Comparison of ENCODE assay signal across 14 cellular contexts in the genomic region with DNA sequence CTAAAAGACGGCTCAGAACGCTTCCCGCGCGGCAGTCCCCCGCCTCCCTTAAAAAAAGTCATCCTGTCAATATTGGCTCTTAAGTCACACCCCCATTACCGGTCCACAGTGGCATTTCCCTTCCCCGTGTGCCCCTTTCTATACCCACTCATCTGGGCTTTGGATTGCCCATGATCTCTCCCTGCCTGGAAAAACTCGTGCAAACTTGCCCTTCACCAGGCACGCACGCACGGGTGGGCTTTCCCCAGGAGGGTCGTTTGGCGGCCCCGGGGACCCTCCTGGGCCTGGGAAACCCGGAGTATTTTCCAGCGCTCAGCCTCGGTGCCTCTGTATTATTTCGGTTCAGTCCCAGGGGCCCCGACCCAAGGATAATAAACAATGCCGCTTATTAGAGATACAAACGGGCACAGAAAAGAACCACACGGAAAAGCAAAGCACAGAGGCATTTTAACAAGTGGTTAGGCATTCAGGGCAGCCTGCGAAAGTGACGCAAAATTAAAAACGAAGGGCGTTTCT. TPM values are rescaled to one million over a fixed set of nuclear protein-coding genes. Genes with fewer than 3 reads are reported as not detected.
A peak's percentile ranks its signal among the peaks of the same experiment; 100 is the strongest.
DNase-seq lines count a peak whose midpoint lies in the region; ATAC-seq, FAIRE-seq and TF ChIP-seq lines count a peak whose summit lies in the region.
"Had no signal": no experiment of that assay in that cellular context is flagged by ENCODE, and none has a peak within 500 bp of the region (broad histone marks: within the 10 kb centered on the region; RNA-seq: fewer than 3 reads in every experiment).

No MANE protein-coding gene starts in this region.

- dilution Hi-C loops in mammary epithelial cell (cut with HindIII; ENCODE audit: low sequenced_read_pairs): no loop called here

- H3K4ac ChIP-seq in H9 (ENCODE audit: low read depth, low read length): no peak overlapping the region

- no peaks in the 10 kb centered on the region for H4K20me1 ChIP-seq in H9 (ENCODE audit: control insufficient read depth, insufficient read depth, insufficient read length)
- H4K20me1 ChIP-seq in mammary epithelial cell (ENCODE audit: insufficient read depth, low read length): no peaks in the 10 kb centered on the region

- no peaks in the 10 kb centered on the region for H3K79me1 ChIP-seq in H9 (ENCODE audit: insufficient read depth, low read depth, low read length, poor library complexity, severe bottlenecking)

- CTCF ChIA-PET in mammary epithelial cell (lab: Charles Lee; ENCODE audit: low non-redundant PET): interaction anchor here (0.8 kb wide), 1 partner anchor 234 kb away, joined by 6 read pairs; no protein-coding TSS in a partner anchor
- CTCF ChIA-PET in A673 (lab: Charles Lee): no interaction called here
- CTCF ChIA-PET in Caco-2 (lab: Charles Lee): no interaction called here

- H2BK5ac ChIP-seq in H9 (ENCODE audit: insufficient read length, low read length): no peak overlapping the region

- H4K91ac ChIP-seq in H9 (ENCODE audit: insufficient read length, low read depth, low read length): no peak overlapping the region

- H2BK120ac ChIP-seq in H9 (ENCODE audit: low read depth, low read length, poor library complexity, severe bottlenecking): no peak overlapping the region

- no peak overlapping the region for H3K14ac ChIP-seq in H9 (ENCODE audit: insufficient read depth, low read length)

- no peak overlapping the region for H4K5ac ChIP-seq in H9 (ENCODE audit: insufficient read length, low read depth, low read length)

- no peak overlapping the region for H3K27ac Mint-ChIP-seq in H9
- H3K27ac Mint-ChIP-seq in Caco-2 (ENCODE audit: unreplicated experiment): no peak overlapping the region

- no TSS peak for BruUV-seq in mammary epithelial cell (replicated peaks; lab: Mats Ljungman, UMichigan)
- no TSS peak for BruUV-seq in A673 (replicated peaks; lab: Mats Ljungman, UMichigan)
- BruUV-seq in Caco-2 (replicated peaks; lab: Mats Ljungman, UMichigan): no TSS peak

- POLR2A ChIA-PET in A673 (lab: Charles Lee; ENCODE audit: low non-redundant PET): no interaction called here
- POLR2A ChIA-PET in Caco-2 (lab: Charles Lee): no interaction called here

- DNase-seq in H9 (no peak), mammary epithelial cell (no peak), A673 (ENCODE audit: low spot score) (no peak), RCC 7860 (ENCODE audit: low spot score) (no peak), Caco-2 (no peak)
- DNase-seq: activated CD4-positive, CD25-positive, alpha-beta regulatory T cell; CD4-positive, CD25-positive, alpha-beta regulatory T cell; hippocampal formation; naive thymus-derived CD4-positive, alpha-beta T cell; NCI-H510A treated with DMSO at 0.1 percent for 48 hours had no signal

- H3T11ph ChIP-seq in H9 (ENCODE audit: low read length): no peak overlapping the region

- no peak overlapping the region for H2BK12ac ChIP-seq in H9 (ENCODE audit: insufficient read length, low read depth, low read length)

- H4K8ac ChIP-seq in H9 (replicated peaks; ENCODE audit: insufficient read length, low read depth, low read length): no peak overlapping the region

- no peaks in the 10 kb centered on the region for H3K9me3 Mint-ChIP-seq in H9
- H3K9me3 Mint-ChIP-seq in Caco-2 (ENCODE audit: unreplicated experiment): no peaks in the 10 kb centered on the region
- H3K9me3 Mint-ChIP-seq: stimulated activated naive CD8-positive, alpha-beta T cell treated with anti-CD3 and anti-CD28 coated beads, Interleukin-15, Interleukin-2, amounts not matched to agents 100 ng/mL and 50 ng/mL, for 24 hours had no signal

- H3K23me2 ChIP-seq in H9 (ENCODE audit: insufficient read length, low read depth, low read length, poor library complexity, severe bottlenecking): peaks cover 51% of the 10 kb centered on the region

- H2AK5ac ChIP-seq in H9 (ENCODE audit: insufficient read length, low read length): no peak overlapping the region

- H3K9me3 ChIP-seq in H9 (ENCODE audit: control insufficient read depth, low read depth, low read length) (no peaks in the 10 kb centered on the region), mammary epithelial cell (replicated peaks; ENCODE audit: insufficient read depth, low read length) (no peaks in the 10 kb centered on the region), iPS-18c (ENCODE audit: control insufficient read depth, insufficient read depth, low read length) (no peaks in the 10 kb centered on the region), skeletal muscle tissue (ENCODE audit: control insufficient read depth in 3 of 3, low read length in 3 of 3) (no peaks in the 10 kb centered on the region), A673 (ENCODE audit: low read depth, low read length, poor library complexity, severe bottlenecking) (no peaks in the 10 kb centered on the region), Caco-2 (no peaks in the 10 kb centered on the region)

- ATAC-seq in GM19467 (IDR thresholded peaks at IDR 0.05; ENCODE audit: unreplicated experiment): no peak
- ATAC-seq: naive thymus-derived CD4-positive, alpha-beta T cell had no signal

- H3K4me2 ChIP-seq in H9 (ENCODE audit: insufficient read depth, insufficient read length, low read length) (peak overlapping the region; percentile 53), mammary epithelial cell (ENCODE audit: insufficient read depth, low read depth, low read length) (peak overlapping the region; percentile 97)

- FAIRE-seq in RCC 7860 (lab: Jason Lieb, UNC): no peak

- H3K36me3 Mint-ChIP-seq in H9 (ENCODE audit: insufficient read depth in 1 of 3, low read depth in 3 of 3) (no peaks in the 10 kb centered on the region), Caco-2 (ENCODE audit: insufficient read depth, unreplicated experiment) (no peaks in the 10 kb centered on the region)
- H3K36me3 Mint-ChIP-seq: CD4-positive, CD25-positive, alpha-beta regulatory T cell; naive thymus-derived CD4-positive, alpha-beta T cell had no signal

- H3K36me3 ChIP-seq in mammary epithelial cell (ENCODE audit: insufficient read depth, low read length): no peaks in the 10 kb centered on the region
- no peaks in the 10 kb centered on the region for H3K36me3 ChIP-seq in skeletal muscle tissue (ENCODE audit: control insufficient read depth in 3 of 3, insufficient read depth in 3 of 3, low read length in 3 of 3)
- no peaks in the 10 kb centered on the region for H3K36me3 ChIP-seq in A673 (ENCODE audit: insufficient read depth, low read length, poor library complexity, severe bottlenecking)
- H3K36me3 ChIP-seq in Caco-2 (ENCODE audit: control insufficient read depth, insufficient read depth, low read length): no peaks in the 10 kb centered on the region

- H3K4me3 ChIP-seq in mammary epithelial cell (replicated peaks in 1 of 3; ENCODE audit: insufficient read depth in 1 of 3, low read depth in 2 of 3, low read length in 3 of 3) (peak overlapping the region; percentile 0 to 52 (median 46)), iPS-18c (ENCODE audit: insufficient read depth, low read depth, low read length) (peak overlapping the region; percentile 69), skeletal muscle tissue (ENCODE audit: low read length in 3 of 3) (peak overlapping the region; percentile 44 to 83 (median 83)), A673 (ENCODE audit: low read depth, low read length, poor library complexity, severe bottlenecking) (no peak overlapping the region), Caco-2 (ENCODE audit: low read depth, low read length) (no peak overlapping the region)

- H3K4me3 Mint-ChIP-seq in H9 (no peak overlapping the region), Caco-2 (ENCODE audit: unreplicated experiment) (no peak overlapping the region)
- H3K4me3 Mint-ChIP-seq: CD4-positive, CD25-positive, alpha-beta regulatory T cell had no signal

- H3K18ac ChIP-seq in H9 (ENCODE audit: insufficient read length, low read depth, low read length): no peak overlapping the region

- no peak overlapping the region for H2AFZ ChIP-seq in H9 (ENCODE audit: low read length)
- peak overlapping the region; percentile 86 for H2AFZ ChIP-seq in mammary epithelial cell (ENCODE audit: low read depth, low read length)

- WGBS in H9 (ENCODE audit: extremely low coverage, insufficient read length, low lambda C conversion rate): no CpG with 5 or more reads among the region's 27 CpGs
- WGBS in mammary epithelial cell (ENCODE audit: low coverage, missing lambda C conversion rate): 5% methylated on average over 19 of the region's 27 CpGs

- H3K79me2 ChIP-seq in H9 (ENCODE audit: insufficient read depth, low read length) (no peaks in the 10 kb centered on the region), mammary epithelial cell (ENCODE audit: insufficient read depth, low read length) (no peaks in the 10 kb centered on the region)

- H3K4me1 ChIP-seq in H9 (ENCODE audit: insufficient read depth, low read length) (peaks cover 2% of the 10 kb centered on the region; the same call in 1 of the 2 replicates), mammary epithelial cell (ENCODE audit: insufficient read depth, low read length) (peaks cover 69% of the 10 kb centered on the region), skeletal muscle tissue (ENCODE audit: control insufficient read depth in 3 of 3, insufficient read depth in 3 of 3, low read length in 3 of 3) (peaks cover 23 to 44% (median 24%) of the 10 kb centered on the region in 3 donors), A673 (ENCODE audit: insufficient read depth, low read length, poor library complexity, severe bottlenecking) (no peaks in the 10 kb centered on the region), Caco-2 (no peaks in the 10 kb centered on the region)

- H3K23ac ChIP-seq in H9 (ENCODE audit: insufficient read length, low read depth, low read length): no peak overlapping the region

- H3K27me3 ChIP-seq in H9 (ENCODE audit: insufficient read depth, low read length): peaks cover 42% of the 10 kb centered on the region
- H3K27me3 ChIP-seq in mammary epithelial cell (ENCODE audit: insufficient read depth, low read length): peaks cover 7% of the 10 kb centered on the region
- H3K27me3 ChIP-seq in skeletal muscle tissue (ENCODE audit: control insufficient read depth in 3 of 3, insufficient read depth in 3 of 3, low read length in 3 of 3): no peaks in the 10 kb centered on the region
- H3K27me3 ChIP-seq in A673 (replicated peaks; ENCODE audit: insufficient read depth, low read depth, low read length, poor library complexity): no peaks in the 10 kb centered on the region
- no peaks in the 10 kb centered on the region; the same call in 1 of the 2 replicates for H3K27me3 ChIP-seq in Caco-2 (replicated peaks; ENCODE audit: control insufficient read depth, insufficient read depth, low read length)

- no peak overlapping the region for H3K56ac ChIP-seq in H9 (ENCODE audit: insufficient read length, low read depth, low read length)

- H3K27me3 Mint-ChIP-seq in H9 (ENCODE audit: low read depth): peaks cover 96% of the 10 kb centered on the region
- H3K27me3 Mint-ChIP-seq in Caco-2 (ENCODE audit: insufficient read depth, unreplicated experiment): peaks cover 30% of the 10 kb centered on the region

- no peak overlapping the region for H3K9ac ChIP-seq in H9 (ENCODE audit: extremely low read depth, insufficient read length, low read length)
- H3K9ac ChIP-seq in mammary epithelial cell (ENCODE audit: insufficient read depth, low read length): no peak overlapping the region
- peak overlapping the region; percentile 40 to 93 (median 82) for H3K9ac ChIP-seq in skeletal muscle tissue (ENCODE audit: low read depth in 1 of 3, low read length in 3 of 3)

- in situ Hi-C loops in mammary epithelial cell (cut with MboI; ENCODE audit: low sequenced_read_pairs in 2 of 2): loop anchor here (10.0 kb wide), 2 partner anchors 915 to 925 kb away; no protein-coding TSS in a partner anchor

- H2BK20ac ChIP-seq in H9 (ENCODE audit: low read depth, low read length, poor library complexity, severe bottlenecking): no peak overlapping the region

- TF ChIP-seq CTCF in H9 (conservative IDR thresholded peaks at IDR 0.05): no peak
- no peak for TF ChIP-seq CTCF in mammary epithelial cell (conservative IDR thresholded peaks at IDR 0.05 in 1 of 2, IDR thresholded peaks at IDR 0.05 in 1 of 2; ENCODE audit: extremely low read depth in 1 of 2, insufficient read depth in 1 of 2, low read depth in 1 of 2, low read length in 2 of 2)
- no peak for TF ChIP-seq CTCF in A673 (conservative IDR thresholded peaks at IDR 0.05; ENCODE audit: low read depth, low read length)
- TF ChIP-seq CTCF in Caco-2 (IDR thresholded peaks at IDR 0.05; ENCODE audit: insufficient read depth in 1 of 2, low read depth in 1 of 2, low read length in 1 of 2, severe bottlenecking in 1 of 2, unreplicated experiment in 1 of 2): no peak

- H3K4me1 Mint-ChIP-seq in H9 (peaks cover 50 to 55% of the 10 kb centered on the region in 2 experiments), Caco-2 (ENCODE audit: low read depth, unreplicated experiment) (no peaks in the 10 kb centered on the region)

- intact Hi-C loops in mammary epithelial cell (cut with micrococcal nuclease): loop anchor here (2.0 to 5.0 kb wide), 9 partner anchors 38 to 999 kb away; partner anchors contain the start of gene NFIB
- intact Hi-C loops in A673 (cut with micrococcal nuclease; ENCODE audit: unreplicated experiment): loop anchor here (5.0 kb wide), 1 partner anchor 923 kb away; no protein-coding TSS in a partner anchor
- intact Hi-C loops in Caco-2 (cut with micrococcal nuclease; ENCODE audit: unreplicated experiment): loop anchor here (5.0 kb wide), 1 partner anchor 998 kb away; no protein-coding TSS in a partner anchor

- H3K27ac ChIP-seq in H9 (ENCODE audit: insufficient read length, low read depth, low read length) (no peak overlapping the region), mammary epithelial cell (ENCODE audit: insufficient read depth, low read depth, low read length) (no peak overlapping the region), skeletal muscle tissue (ENCODE audit: low read depth, low read length) (peak overlapping the region; percentile 95), A673 (ENCODE audit: low read depth, low read length, poor library complexity, severe bottlenecking) (no peak overlapping the region)

- H2BK15ac ChIP-seq in H9 (ENCODE audit: low read depth, low read length): no peak overlapping the region

RNA-seq across cellular contexts. Expression of gene NFIB, which starts 35.9 kb away (rescaled TPM):
- total RNA-seq in H9 (2021): 13.3 and 14.3 TPM in 2 replicates
- 10 to 100 TPM; 64.3 to 96.9 TPM for total RNA-seq in mammary epithelial cell
- polyA plus RNA-seq in mammary epithelial cell: 37.4 TPM
- 360 TPM for polyA minus RNA-seq in mammary epithelial cell
- total RNA-seq in skeletal muscle tissue: 95.0 TPM
- 41.2 and 42.9 TPM in 2 replicates for total RNA-seq in A673 (2021)
- 0.44 and 0.61 TPM in 2 replicates for total RNA-seq in Caco-2 (2022)
- polyA plus RNA-seq: CD4-positive, CD25-positive, alpha-beta regulatory T cell; naive thymus-derived CD4-positive, alpha-beta T cell had no signal

Comparison
In these comparisons a context has a peak if more than half of its experiments do, and no peak if none do; other contexts are left out.
1. H3K9ac ChIP-seq: peak in skeletal muscle tissue (3 of 3); none in H9 (single experiment) and mammary epithelial cell (single experiment).
2. H3K4me3 ChIP-seq: peak in mammary epithelial cell (3 of 3), iPS-18c (single experiment) and skeletal muscle tissue (3 of 3); none in A673 (single experiment) and Caco-2 (single experiment).